In genomic region chr1:223678841-223679240, GRCh38 we compare ENCODE assay signal across 1 cellular context.
TF ChIP-seq lines count a peak whose summit lies in the region.

No MANE protein-coding gene starts in this region.

TF ChIP-seq in K562, 482 proteins besides CTCF, POLR2A, EP300 and RAD21 (continued from another document and continues in another):
- TF ChIP-seq, protein P1, sequence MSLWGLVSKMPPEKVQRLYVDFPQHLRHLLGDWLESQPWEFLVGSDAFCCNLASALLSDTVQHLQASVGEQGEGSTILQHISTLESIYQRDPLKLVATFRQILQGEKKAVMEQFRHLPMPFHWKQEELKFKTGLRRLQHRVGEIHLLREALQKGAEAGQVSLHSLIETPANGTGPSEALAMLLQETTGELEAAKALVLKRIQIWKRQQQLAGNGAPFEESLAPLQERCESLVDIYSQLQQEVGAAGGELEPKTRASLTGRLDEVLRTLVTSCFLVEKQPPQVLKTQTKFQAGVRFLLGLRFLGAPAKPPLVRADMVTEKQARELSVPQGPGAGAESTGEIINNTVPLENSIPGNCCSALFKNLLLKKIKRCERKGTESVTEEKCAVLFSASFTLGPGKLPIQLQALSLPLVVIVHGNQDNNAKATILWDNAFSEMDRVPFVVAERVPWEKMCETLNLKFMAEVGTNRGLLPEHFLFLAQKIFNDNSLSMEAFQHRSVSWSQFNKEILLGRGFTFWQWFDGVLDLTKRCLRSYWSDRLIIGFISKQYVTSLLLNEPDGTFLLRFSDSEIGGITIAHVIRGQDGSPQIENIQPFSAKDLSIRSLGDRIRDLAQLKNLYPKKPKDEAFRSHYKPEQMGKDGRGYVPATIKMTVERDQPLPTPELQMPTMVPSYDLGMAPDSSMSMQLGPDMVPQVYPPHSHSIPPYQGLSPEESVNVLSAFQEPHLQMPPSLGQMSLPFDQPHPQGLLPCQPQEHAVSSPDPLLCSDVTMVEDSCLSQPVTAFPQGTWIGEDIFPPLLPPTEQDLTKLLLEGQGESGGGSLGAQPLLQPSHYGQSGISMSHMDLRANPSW (CRISPR knock-in tag; IDR thresholded peaks at IDR 0.05), result no peak
- TF ChIP-seq ZNF398 (CRISPR knock-in tag; IDR thresholded peaks at IDR 0.05) (no peak), NCOA4 (IDR thresholded peaks at IDR 0.05; ENCODE audit: partially characterized antibody) (no peak), SREBF1 (IDR thresholded peaks at IDR 0.05; ENCODE audit: borderline replicate concordance, low read depth, low read length) (no peak), DACH1 (IDR thresholded peaks at IDR 0.05; ENCODE audit: partially characterized antibody) (peak; percentile 61), ELK3 (CRISPR knock-in tag; IDR thresholded peaks at IDR 0.05) (no peak), RFX7 (CRISPR knock-in tag; IDR thresholded peaks at IDR 0.05) (no peak), PHTF2 (CRISPR knock-in tag; IDR thresholded peaks at IDR 0.05) (no peak), ZZZ3 (IDR thresholded peaks at IDR 0.05) (no peak), SREBF2 (CRISPR knock-in tag; IDR thresholded peaks at IDR 0.05) (no peak), RUNX1 (IDR thresholded peaks at IDR 0.05; ENCODE audit: low read depth) (no peak; the same call in 1 of the 2 replicates), SAP30 (IDR thresholded peaks at IDR 0.05; ENCODE audit: borderline replicate concordance, insufficient read depth, low read depth, low read length, poor library complexity, severe bottlenecking) (no peak), CHCHD3 (CRISPR knock-in tag; IDR thresholded peaks at IDR 0.05) (no peak), CBX2 (IDR thresholded peaks at IDR 0.05; ENCODE audit: insufficient read depth, low read length, poor library complexity, severe bottlenecking) (no peak), KAT2B (IDR thresholded peaks at IDR 0.05; ENCODE audit: low read depth, low read length) (no peak), MCM3 (IDR thresholded peaks at IDR 0.05) (no peak), NR2F6 (CRISPR knock-in tag; IDR thresholded peaks at IDR 0.05) (no peak), MITF (IDR thresholded peaks at IDR 0.05) (peak; percentile 84), SIN3A (IDR thresholded peaks at IDR 0.05; ENCODE audit: borderline replicate concordance in 2 of 2, control insufficient read depth in 1 of 2, low read depth in 2 of 2, low read length in 2 of 2) (no peak), PHB (CRISPR knock-in tag; IDR thresholded peaks at IDR 0.05) (no peak), PRMT5 (CRISPR knock-in tag; IDR thresholded peaks at IDR 0.05) (no peak), SETDB1 (IDR thresholded peaks at IDR 0.05; ENCODE audit: low read length) (no peak), RBBP5 (IDR thresholded peaks at IDR 0.05; ENCODE audit: borderline replicate concordance, insufficient read depth, low read length, poor library complexity, severe bottlenecking) (no peak), NELFE (IDR thresholded peaks at IDR 0.05; ENCODE audit: insufficient read depth, insufficient read length) (no peak), ZKSCAN3 (CRISPR knock-in tag; IDR thresholded peaks at IDR 0.05) (no peak), ZBTB49 (CRISPR knock-in tag; IDR thresholded peaks at IDR 0.05; ENCODE audit: borderline replicate concordance) (no peak), THRAP3 (IDR thresholded peaks at IDR 0.05; ENCODE audit: borderline replicate concordance) (no peak), XRCC5 (IDR thresholded peaks at IDR 0.05; ENCODE audit: low read depth, low read length) (no peak), ARID2 (IDR thresholded peaks at IDR 0.05) (no peak), PHB2 (IDR thresholded peaks at IDR 0.05; ENCODE audit: low read depth) (no peak), JUN (IDR thresholded peaks at IDR 0.05; ENCODE audit: borderline replicate concordance, low read depth, low read length) (peak; percentile 83; the same call in 1 of the 2 replicates), JUN (CRISPR knock-in tag; IDR thresholded peaks at IDR 0.05; ENCODE audit: borderline replicate concordance) (no peak), PTTG1 (tag; IDR thresholded peaks at IDR 0.05; ENCODE audit: low read depth) (no peak), HNRNPH1 (optimal IDR thresholded peaks at IDR 0.05; ENCODE audit: low read depth, low read length) (no peak), DPF2 (IDR thresholded peaks at IDR 0.05) (peak; percentile 89), SIX5 (IDR thresholded peaks at IDR 0.05; ENCODE audit: borderline replicate concordance in 1 of 2, insufficient read depth in 1 of 2, low read depth in 1 of 2, low read length in 2 of 2) (no peak), RREB1 (CRISPR knock-in tag; IDR thresholded peaks at IDR 0.05) (no peak), BMI1 (IDR thresholded peaks at IDR 0.05; ENCODE audit: low read length) (no peak)
- TF ChIP-seq, protein P2, sequence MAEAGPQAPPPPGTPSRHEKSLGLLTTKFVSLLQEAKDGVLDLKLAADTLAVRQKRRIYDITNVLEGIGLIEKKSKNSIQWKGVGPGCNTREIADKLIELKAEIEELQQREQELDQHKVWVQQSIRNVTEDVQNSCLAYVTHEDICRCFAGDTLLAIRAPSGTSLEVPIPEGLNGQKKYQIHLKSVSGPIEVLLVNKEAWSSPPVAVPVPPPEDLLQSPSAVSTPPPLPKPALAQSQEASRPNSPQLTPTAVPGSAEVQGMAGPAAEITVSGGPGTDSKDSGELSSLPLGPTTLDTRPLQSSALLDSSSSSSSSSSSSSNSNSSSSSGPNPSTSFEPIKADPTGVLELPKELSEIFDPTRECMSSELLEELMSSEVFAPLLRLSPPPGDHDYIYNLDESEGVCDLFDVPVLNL (CRISPR knock-in tag; IDR thresholded peaks at IDR 0.05; ENCODE audit: low read depth), result no peak
- TF ChIP-seq, protein P3, sequence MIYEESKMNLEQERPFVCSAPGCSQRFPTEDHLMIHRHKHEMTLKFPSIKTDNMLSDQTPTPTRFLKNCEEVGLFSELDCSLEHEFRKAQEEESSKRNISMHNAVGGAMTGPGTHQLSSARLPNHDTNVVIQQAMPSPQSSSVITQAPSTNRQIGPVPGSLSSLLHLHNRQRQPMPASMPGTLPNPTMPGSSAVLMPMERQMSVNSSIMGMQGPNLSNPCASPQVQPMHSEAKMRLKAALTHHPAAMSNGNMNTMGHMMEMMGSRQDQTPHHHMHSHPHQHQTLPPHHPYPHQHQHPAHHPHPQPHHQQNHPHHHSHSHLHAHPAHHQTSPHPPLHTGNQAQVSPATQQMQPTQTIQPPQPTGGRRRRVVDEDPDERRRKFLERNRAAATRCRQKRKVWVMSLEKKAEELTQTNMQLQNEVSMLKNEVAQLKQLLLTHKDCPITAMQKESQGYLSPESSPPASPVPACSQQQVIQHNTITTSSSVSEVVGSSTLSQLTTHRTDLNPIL (CRISPR knock-in tag; IDR thresholded peaks at IDR 0.05), result no peak
- TF ChIP-seq, protein P4, sequence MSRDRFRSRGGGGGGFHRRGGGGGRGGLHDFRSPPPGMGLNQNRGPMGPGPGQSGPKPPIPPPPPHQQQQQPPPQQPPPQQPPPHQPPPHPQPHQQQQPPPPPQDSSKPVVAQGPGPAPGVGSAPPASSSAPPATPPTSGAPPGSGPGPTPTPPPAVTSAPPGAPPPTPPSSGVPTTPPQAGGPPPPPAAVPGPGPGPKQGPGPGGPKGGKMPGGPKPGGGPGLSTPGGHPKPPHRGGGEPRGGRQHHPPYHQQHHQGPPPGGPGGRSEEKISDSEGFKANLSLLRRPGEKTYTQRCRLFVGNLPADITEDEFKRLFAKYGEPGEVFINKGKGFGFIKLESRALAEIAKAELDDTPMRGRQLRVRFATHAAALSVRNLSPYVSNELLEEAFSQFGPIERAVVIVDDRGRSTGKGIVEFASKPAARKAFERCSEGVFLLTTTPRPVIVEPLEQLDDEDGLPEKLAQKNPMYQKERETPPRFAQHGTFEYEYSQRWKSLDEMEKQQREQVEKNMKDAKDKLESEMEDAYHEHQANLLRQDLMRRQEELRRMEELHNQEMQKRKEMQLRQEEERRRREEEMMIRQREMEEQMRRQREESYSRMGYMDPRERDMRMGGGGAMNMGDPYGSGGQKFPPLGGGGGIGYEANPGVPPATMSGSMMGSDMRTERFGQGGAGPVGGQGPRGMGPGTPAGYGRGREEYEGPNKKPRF (IDR thresholded peaks at IDR 0.05; ENCODE audit: low read depth, low read length), result no peak
